3 cellular contexts compared by ENCODE assay signal in the genomic region with DNA sequence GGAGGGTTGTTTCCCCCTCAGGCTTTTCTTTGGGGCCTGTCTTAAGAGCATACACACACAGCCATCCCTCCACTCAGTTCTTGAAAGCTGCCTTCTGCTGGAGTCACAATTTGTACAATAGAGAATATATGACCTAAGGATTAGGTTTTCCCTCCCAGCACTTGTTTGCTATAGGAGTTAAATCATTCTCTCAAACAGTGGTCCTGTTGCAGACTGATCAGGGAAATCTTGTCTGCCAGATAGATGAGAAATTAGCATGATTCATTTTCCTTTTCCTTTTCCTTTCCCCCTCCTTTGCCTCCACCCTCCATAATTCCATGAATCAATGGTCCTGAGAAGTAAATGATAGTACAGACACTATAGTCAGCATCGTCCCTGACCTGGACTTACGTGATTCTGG.
A peak's percentile ranks its signal among the peaks of the same experiment; 100 is the strongest.
TF ChIP-seq lines count a peak whose summit lies in the region.

No MANE protein-coding gene starts in this region.

TF ChIP-seq in SK-N-SH, 30 proteins besides CTCF, POLR2A, EP300 and RAD21:
- no peak for TF ChIP-seq RXRA (IDR thresholded peaks at IDR 0.05; ENCODE audit: borderline replicate concordance, low read depth)
- TF ChIP-seq FOXM1 (IDR thresholded peaks at IDR 0.05; ENCODE audit: low read depth), result no peak
- no peak for TF ChIP-seq ELF1 (IDR thresholded peaks at IDR 0.05)
- TF ChIP-seq TCF12 (IDR thresholded peaks at IDR 0.05), result peak; percentile 10; the same call in 1 of the 2 replicates
- TF ChIP-seq POLR2AphosphoS5 (IDR thresholded peaks at IDR 0.05; ENCODE audit: low read depth, low read length), result 0 out of 2 replicates have a peak, but pooled peaks have one; percentile 10
- no peak for TF ChIP-seq YY1 (IDR thresholded peaks at IDR 0.05; ENCODE audit: low read depth)
- TF ChIP-seq NFIC (IDR thresholded peaks at IDR 0.05; ENCODE audit: borderline replicate concordance), result no peak
- no peak for TF ChIP-seq TAF1 (IDR thresholded peaks at IDR 0.05; ENCODE audit: borderline replicate concordance, low read depth, low read length)
- no peak for TF ChIP-seq ZBTB33 (IDR thresholded peaks at IDR 0.05; ENCODE audit: borderline replicate concordance, low read depth)
- no peak for TF ChIP-seq GATA2 (CRISPR knock-in tag; IDR thresholded peaks at IDR 0.05)
- TF ChIP-seq SIN3A (IDR thresholded peaks at IDR 0.05; ENCODE audit: borderline replicate concordance, low read depth, low read length), result no peak
- peak; percentile 56; the same call in 1 of the 2 replicates for TF ChIP-seq PBX3 (IDR thresholded peaks at IDR 0.05)
- TF ChIP-seq, protein P1, sequence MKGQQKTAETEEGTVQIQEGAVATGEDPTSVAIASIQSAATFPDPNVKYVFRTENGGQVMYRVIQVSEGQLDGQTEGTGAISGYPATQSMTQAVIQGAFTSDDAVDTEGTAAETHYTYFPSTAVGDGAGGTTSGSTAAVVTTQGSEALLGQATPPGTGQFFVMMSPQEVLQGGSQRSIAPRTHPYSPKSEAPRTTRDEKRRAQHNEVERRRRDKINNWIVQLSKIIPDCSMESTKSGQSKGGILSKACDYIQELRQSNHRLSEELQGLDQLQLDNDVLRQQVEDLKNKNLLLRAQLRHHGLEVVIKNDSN (IDR thresholded peaks at IDR 0.05; ENCODE audit: borderline replicate concordance, low read depth), result no peak
- no peak for TF ChIP-seq GABPA (IDR thresholded peaks at IDR 0.05; ENCODE audit: low read depth)
- no peak for TF ChIP-seq RFX5 (IDR thresholded peaks at IDR 0.05; ENCODE audit: low read length)
- no peak for TF ChIP-seq TEAD4 (IDR thresholded peaks at IDR 0.05; ENCODE audit: borderline replicate concordance, insufficient read depth)
TF ChIP-seq in SK-N-SH: peak in this region for 3.

TF ChIP-seq in SK-N-SH treated with all-trans-retinoic acid at 6 μM for 48 hours, 23 proteins besides CTCF, POLR2A, EP300 and RAD21:
- TF ChIP-seq, protein P2, sequence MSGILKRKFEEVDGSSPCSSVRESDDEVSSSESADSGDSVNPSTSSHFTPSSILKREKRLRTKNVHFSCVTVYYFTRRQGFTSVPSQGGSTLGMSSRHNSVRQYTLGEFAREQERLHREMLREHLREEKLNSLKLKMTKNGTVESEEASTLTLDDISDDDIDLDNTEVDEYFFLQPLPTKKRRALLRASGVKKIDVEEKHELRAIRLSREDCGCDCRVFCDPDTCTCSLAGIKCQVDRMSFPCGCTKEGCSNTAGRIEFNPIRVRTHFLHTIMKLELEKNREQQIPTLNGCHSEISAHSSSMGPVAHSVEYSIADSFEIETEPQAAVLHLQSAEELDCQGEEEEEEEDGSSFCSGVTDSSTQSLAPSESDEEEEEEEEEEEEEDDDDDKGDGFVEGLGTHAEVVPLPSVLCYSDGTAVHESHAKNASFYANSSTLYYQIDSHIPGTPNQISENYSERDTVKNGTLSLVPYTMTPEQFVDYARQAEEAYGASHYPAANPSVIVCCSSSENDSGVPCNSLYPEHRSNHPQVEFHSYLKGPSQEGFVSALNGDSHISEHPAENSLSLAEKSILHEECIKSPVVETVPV (CRISPR knock-in tag; IDR thresholded peaks at IDR 0.05), result no peak
- TF ChIP-seq TOX (CRISPR knock-in tag; IDR thresholded peaks at IDR 0.05; ENCODE audit: borderline replicate concordance) (no peak), CREB5 (CRISPR knock-in tag; IDR thresholded peaks at IDR 0.05; ENCODE audit: low read depth) (no peak), RARB (CRISPR knock-in tag; IDR thresholded peaks at IDR 0.05) (no peak), GLIS3 (CRISPR knock-in tag; IDR thresholded peaks at IDR 0.05) (no peak), BACH2 (CRISPR knock-in tag; IDR thresholded peaks at IDR 0.05; ENCODE audit: borderline replicate concordance) (no peak), ESRRG (CRISPR knock-in tag; IDR thresholded peaks at IDR 0.05) (no peak), ZNF70 (CRISPR knock-in tag; IDR thresholded peaks at IDR 0.05) (no peak), ZNF8 (CRISPR knock-in tag; IDR thresholded peaks at IDR 0.05) (no peak), ZFP30 (CRISPR knock-in tag; IDR thresholded peaks at IDR 0.05) (no peak)
- TF ChIP-seq, protein P3, sequence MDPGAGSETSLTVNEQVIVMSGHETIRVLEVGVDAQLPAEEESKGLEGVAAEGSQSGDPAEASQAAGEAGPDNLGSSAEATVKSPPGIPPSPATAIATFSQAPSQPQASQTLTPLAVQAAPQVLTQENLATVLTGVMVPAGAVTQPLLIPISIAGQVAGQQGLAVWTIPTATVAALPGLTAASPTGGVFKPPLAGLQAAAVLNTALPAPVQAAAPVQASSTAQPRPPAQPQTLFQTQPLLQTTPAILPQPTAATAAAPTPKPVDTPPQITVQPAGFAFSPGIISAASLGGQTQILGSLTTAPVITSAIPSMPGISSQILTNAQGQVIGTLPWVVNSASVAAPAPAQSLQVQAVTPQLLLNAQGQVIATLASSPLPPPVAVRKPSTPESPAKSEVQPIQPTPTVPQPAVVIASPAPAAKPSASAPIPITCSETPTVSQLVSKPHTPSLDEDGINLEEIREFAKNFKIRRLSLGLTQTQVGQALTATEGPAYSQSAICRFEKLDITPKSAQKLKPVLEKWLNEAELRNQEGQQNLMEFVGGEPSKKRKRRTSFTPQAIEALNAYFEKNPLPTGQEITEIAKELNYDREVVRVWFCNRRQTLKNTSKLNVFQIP (CRISPR knock-in tag; IDR thresholded peaks at IDR 0.05; ENCODE audit: borderline replicate concordance, low read depth), result no peak
TF ChIP-seq in SK-N-SH treated with all-trans-retinoic acid at 6 μM for 48 hours: peak in this region for 0.

TF ChIP-seq in endothelial cell of umbilical vein, 7 proteins besides CTCF, POLR2A, EP300 and RAD21:
- TF ChIP-seq EZH2 (IDR thresholded peaks at IDR 0.05; ENCODE audit: borderline replicate concordance, low read depth, low read length, severe bottlenecking), result no peak
- peak; percentile 87 for TF ChIP-seq GATA2 (IDR thresholded peaks at IDR 0.05; ENCODE audit: insufficient read depth, insufficient read length, low read depth, low read length)
- TF ChIP-seq, protein P4, sequence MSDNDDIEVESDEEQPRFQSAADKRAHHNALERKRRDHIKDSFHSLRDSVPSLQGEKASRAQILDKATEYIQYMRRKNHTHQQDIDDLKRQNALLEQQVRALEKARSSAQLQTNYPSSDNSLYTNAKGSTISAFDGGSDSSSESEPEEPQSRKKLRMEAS (IDR thresholded peaks at IDR 0.05; ENCODE audit: insufficient read depth, insufficient read length), result no peak
- no peak for TF ChIP-seq MYC (IDR thresholded peaks at IDR 0.05; ENCODE audit: low read depth, low read length)
- peak; percentile 88 for TF ChIP-seq POLR2AphosphoS5 (IDR thresholded peaks at IDR 0.05; ENCODE audit: insufficient read depth, low read depth, low read length)
- TF ChIP-seq FOS (IDR thresholded peaks at IDR 0.05; ENCODE audit: borderline replicate concordance, insufficient read depth, low read length), result peak; percentile 82
- TF ChIP-seq JUN (IDR thresholded peaks at IDR 0.05; ENCODE audit: borderline replicate concordance, insufficient read depth, insufficient read length, low read depth), result peak; percentile 76
